ENCODE assay signal across 20 cellular contexts in the genomic region with DNA sequence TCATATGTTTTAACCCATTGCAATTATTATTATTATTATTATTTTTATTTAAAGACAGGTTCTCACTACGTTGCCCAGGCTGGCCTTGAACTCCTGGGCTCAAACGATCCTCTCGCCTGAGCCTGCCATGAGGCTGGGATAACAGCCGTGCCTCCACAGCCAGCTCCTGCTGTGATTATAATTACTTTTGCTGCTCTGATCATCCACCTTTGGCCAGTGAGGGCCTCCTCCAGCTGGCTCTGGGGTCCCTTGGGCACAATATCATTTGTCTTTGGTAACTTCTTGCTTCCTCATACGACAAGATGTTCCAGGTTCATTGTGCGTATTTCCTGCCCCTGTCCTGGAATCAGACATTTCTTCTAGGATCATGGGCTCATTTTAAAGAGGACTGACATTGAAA. TPM values are rescaled to one million over a fixed set of nuclear protein-coding genes. Genes with fewer than 3 reads are reported as not detected.
"Had no signal": no experiment of that assay in that cellular context is flagged by ENCODE, and none has a peak within 500 bp of the region (broad histone marks: within the 10 kb centered on the region; RNA-seq: fewer than 3 reads in every experiment).

No MANE protein-coding gene starts in this region.

- H3K27ac ChIP-seq: epithelial cell of prostate, gastrocnemius medialis, heart right ventricle, lower lobe of right lung, psoas muscle, right lobe of liver, thoracic aorta, upper lobe of right lung had no signal

- H3K27me3 ChIP-seq: gastrocnemius medialis, right lobe of liver, upper lobe of right lung had no signal

- H3K4me1 ChIP-seq: gastrocnemius medialis, heart right ventricle, lower lobe of right lung, psoas muscle, right lobe of liver, upper lobe of right lung had no signal

- DNase-seq: activated B cell treated with CpG ODN at 0.5 μM for 24 hours; activated CD4-positive, alpha-beta T cell treated with anti-CD3 and anti-CD28 coated beads for 48 hours; activated CD8-positive, alpha-beta memory T cell treated with anti-CD3 and anti-CD28 coated beads, Interleukin-2, amount 50 U/mL, for 4 hours; activated CD8-positive, alpha-beta T cell treated with anti-CD3 and anti-CD28 coated beads, Interleukin-2, amount 10 ng/mL, durations not matched to agents 7 days and 5 days; activated naive CD8-positive, alpha-beta T cell treated with anti-CD3 and anti-CD28 coated beads for 36 hours; activated T-cell treated with anti-CD3 and anti-CD28 coated beads, Interleukin-2, amount 50 U/mL, for 48 hours; amygdala; dermis blood vessel endothelial cell; effector memory CD8-positive, alpha-beta T cell; heart right ventricle; left cardiac atrium; lower lobe of right lung; psoas muscle; T-helper 17 cell; upper lobe of right lung had no signal

- H3K9me3 ChIP-seq: gastrocnemius medialis, lower lobe of right lung, psoas muscle, right lobe of liver, thoracic aorta, upper lobe of right lung had no signal

- H3K36me3 ChIP-seq: gastrocnemius medialis, heart right ventricle, lower lobe of right lung, right lobe of liver, thoracic aorta, upper lobe of right lung had no signal

- H3K4me3 ChIP-seq: gastrocnemius medialis, heart right ventricle, lower lobe of right lung, psoas muscle, right lobe of liver, thoracic aorta, upper lobe of right lung had no signal

- ATAC-seq: activated CD8-positive, alpha-beta T cell treated with anti-CD3 and anti-CD28 coated beads, Interleukin-2, amount 10 ng/mL, durations not matched to agents 7 days and 5 days; effector memory CD8-positive, alpha-beta T cell; gastrocnemius medialis; heart right ventricle; left cardiac atrium; lower lobe of right lung; psoas muscle; right lobe of liver; T-helper 17 cell; upper lobe of right lung had no signal

RNA-seq across cellular contexts. Expression of gene LRTM2, which starts 28.4 kb away (rescaled TPM):
- total RNA-seq: activated B cell treated with CpG ODN at 0.5 μM for 24 hours; activated CD8-positive, alpha-beta T cell treated with anti-CD3 and anti-CD28 coated beads, Interleukin-2, amount 10 ng/mL, durations not matched to agents 7 days and 5 days; activated naive CD8-positive, alpha-beta T cell treated with anti-CD3 and anti-CD28 coated beads for 36 hours; dermis blood vessel endothelial cell; gastrocnemius medialis; heart right ventricle; left cardiac atrium; lower lobe of right lung; osteoblast; psoas muscle; right lobe of liver; T-helper 17 cell; thoracic aorta; upper lobe of right lung had no signal
- polyA plus RNA-seq: heart right ventricle, psoas muscle had no signal
